In the genomic region with DNA sequence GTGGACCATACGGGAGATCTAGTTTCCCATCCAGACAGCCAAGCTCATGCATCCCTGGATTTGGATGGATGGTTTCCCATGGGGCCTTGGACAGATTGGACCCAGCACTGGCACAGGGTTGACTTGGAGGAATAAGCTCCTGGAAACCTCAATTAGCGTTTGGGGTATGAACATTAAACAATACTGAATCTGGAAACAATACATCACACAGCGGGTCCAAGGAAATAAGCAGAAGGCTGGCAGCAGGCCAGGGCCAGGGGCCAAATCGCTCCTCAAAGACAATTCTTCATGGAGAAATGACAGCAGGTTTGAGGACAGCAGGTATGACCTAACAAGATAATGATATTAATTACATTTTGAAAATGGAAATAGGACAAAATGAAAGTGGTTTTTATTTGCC, we compare ENCODE assay signal across 20 cellular contexts.
DNase-seq lines count a peak whose midpoint lies in the region; ATAC-seq and TF ChIP-seq lines count a peak whose summit lies in the region.
"Had no signal": no experiment of that assay in that cellular context is flagged by ENCODE, and none has a peak within 500 bp of the region (broad histone marks: within the 10 kb centered on the region; RNA-seq: fewer than 3 reads in every experiment).

No MANE protein-coding gene starts in this region.

- no peaks in the 10 kb centered on the region for H3K4me1 ChIP-seq in mammary epithelial cell (ENCODE audit: insufficient read depth, low read length)
- H3K4me1 ChIP-seq: ascending aorta had no signal

- TF ChIP-seq CTCF in MCF 10A (IDR thresholded peaks at IDR 0.05; ENCODE audit: unreplicated experiment) (no peak), mammary epithelial cell (conservative IDR thresholded peaks at IDR 0.05 in 1 of 2, IDR thresholded peaks at IDR 0.05 in 1 of 2; ENCODE audit: extremely low read depth in 1 of 2, insufficient read depth in 1 of 2, low read depth in 1 of 2, low read length in 2 of 2) (no peak)
- no peak for TF ChIP-seq CTCF in CD4-positive, alpha-beta T cell (IDR thresholded peaks at IDR 0.05)

- dilution Hi-C loops in mammary epithelial cell (cut with HindIII; ENCODE audit: low sequenced_read_pairs) = no loop called here

- no peaks in the 10 kb centered on the region for H3K4me1 Mint-ChIP-seq in MCF 10A (ENCODE audit: insufficient read depth, unreplicated experiment)
- no peaks in the 10 kb centered on the region for H3K4me1 Mint-ChIP-seq in CD4-positive, alpha-beta T cell (ENCODE audit: low read depth)
- H3K4me1 Mint-ChIP-seq: activated naive CD4-positive, alpha-beta T cell treated with anti-CD3 and anti-CD28 coated beads, Interleukin-2, amount 50 U/mL, for 24 hours had no signal

- no peaks in the 10 kb centered on the region for H3K27me3 ChIP-seq in mammary epithelial cell (ENCODE audit: insufficient read depth, low read length)
- no peaks in the 10 kb centered on the region for H3K27me3 ChIP-seq in CD4-positive, alpha-beta T cell (ENCODE audit: control insufficient read depth, insufficient read depth, low read length)
- H3K27me3 ChIP-seq: ascending aorta, neutrophil had no signal

- no peaks in the 10 kb centered on the region for H4K20me1 ChIP-seq in mammary epithelial cell (ENCODE audit: insufficient read depth, low read length)

- H3K27ac Mint-ChIP-seq in MCF 10A (ENCODE audit: low read depth, unreplicated experiment) = no peak overlapping the region
- no peak overlapping the region for H3K27ac Mint-ChIP-seq in CD4-positive, alpha-beta T cell
- H3K27ac Mint-ChIP-seq: activated naive CD4-positive, alpha-beta T cell treated with anti-CD3 and anti-CD28 coated beads, Interleukin-2, amount 50 U/mL, for 24 hours; activated T-cell treated with anti-CD3 and anti-CD28 coated beads, Interleukin-2, amount 50 U/mL, for 72 hours had no signal

- no peak overlapping the region for H3K4me3 Mint-ChIP-seq in MCF 10A (ENCODE audit: unreplicated experiment)
- no peak overlapping the region for H3K4me3 Mint-ChIP-seq in CD4-positive, alpha-beta T cell
- H3K4me3 Mint-ChIP-seq: activated naive CD4-positive, alpha-beta T cell treated with anti-CD3 and anti-CD28 coated beads, Interleukin-2, amount 50 U/mL, for 24 hours; activated T-cell treated with anti-CD3 and anti-CD28 coated beads, Interleukin-2, amount 50 U/mL, for 72 hours had no signal

- no peaks in the 10 kb centered on the region for H3K36me3 ChIP-seq in mammary epithelial cell (ENCODE audit: insufficient read depth, low read length)
- H3K36me3 ChIP-seq: ascending aorta, neutrophil had no signal

- no peaks in the 10 kb centered on the region for H3K79me2 ChIP-seq in mammary epithelial cell (ENCODE audit: insufficient read depth, low read length)

- no peak overlapping the region for H3K9ac ChIP-seq in mammary epithelial cell (ENCODE audit: insufficient read depth, low read length)

- H3K27ac ChIP-seq in mammary epithelial cell (ENCODE audit: insufficient read depth, low read depth, low read length) = no peak overlapping the region
- H3K27ac ChIP-seq in CD4-positive, alpha-beta T cell (ENCODE audit: low read depth, low read length) = no peak overlapping the region
- H3K27ac ChIP-seq: ascending aorta, C4-2B, neutrophil had no signal

- POLR2A ChIA-PET in MCF 10A (lab: Yijun Ruan, JAX) = no interaction called here
- POLR2A ChIA-PET in CD4-positive, alpha-beta T cell (lab: Charles Lee) = no interaction called here

- H3K27me3 Mint-ChIP-seq in MCF 10A (ENCODE audit: insufficient read depth, unreplicated experiment) = no peaks in the 10 kb centered on the region
- H3K27me3 Mint-ChIP-seq in CD4-positive, alpha-beta T cell = no peaks in the 10 kb centered on the region
- H3K27me3 Mint-ChIP-seq: activated naive CD4-positive, alpha-beta T cell treated with anti-CD3 and anti-CD28 coated beads, Interleukin-2, amount 50 U/mL, for 24 hours had no signal

- H3K4me3 ChIP-seq in mammary epithelial cell (replicated peaks in 1 of 3; ENCODE audit: insufficient read depth in 1 of 3, low read depth in 2 of 3, low read length in 3 of 3) = no peak overlapping the region
- H3K4me3 ChIP-seq: ascending aorta, K562, lung had no signal

- no peak for ATAC-seq in CD4-positive, alpha-beta T cell (ENCODE audit: poor library complexity)
- no peak for ATAC-seq in GM19328 (IDR thresholded peaks at IDR 0.05; ENCODE audit: unreplicated experiment)
- ATAC-seq: activated T-cell treated with anti-CD3 and anti-CD28 coated beads, Interleukin-2, amount 50 U/mL, for 72 hours; K562 had no signal

- no peaks in the 10 kb centered on the region for H3K9me3 ChIP-seq in mammary epithelial cell (replicated peaks; ENCODE audit: insufficient read depth, low read length)
- H3K9me3 ChIP-seq in CD4-positive, alpha-beta T cell (ENCODE audit: control insufficient read depth, low read length) = no peaks in the 10 kb centered on the region
- H3K9me3 ChIP-seq: ascending aorta, neutrophil had no signal

- CTCF ChIA-PET in MCF 10A (lab: Yijun Ruan, JAX) (interaction anchor here (1.1 to 1.6 kb wide), 2 partner anchors 22 to 277 kb away, joined by 3 to 6 read pairs; no protein-coding TSS in a partner anchor), mammary epithelial cell (lab: Charles Lee; ENCODE audit: low non-redundant PET) (no interaction called here)
- CTCF ChIA-PET in CD4-positive, alpha-beta T cell (lab: Charles Lee) = no interaction called here

- H3K9me3 Mint-ChIP-seq in MCF 10A (ENCODE audit: unreplicated experiment) = no peaks in the 10 kb centered on the region
- H3K9me3 Mint-ChIP-seq in CD4-positive, alpha-beta T cell = peaks cover 4% of the 10 kb centered on the region
- H3K9me3 Mint-ChIP-seq: activated naive CD4-positive, alpha-beta T cell treated with anti-CD3 and anti-CD28 coated beads, Interleukin-2, amount 50 U/mL, for 24 hours had no signal

- WGBS in mammary epithelial cell (ENCODE audit: low coverage, missing lambda C conversion rate) = 48% methylated on average over 4 of the region's 4 CpGs

- DNase-seq in MCF 10A (ENCODE audit: unreplicated experiment) (peak; percentile 29), mammary epithelial cell (no peak), NCI-H1694 (lab: John Stamatoyannopoulos, UW) (peak; percentile 46), NCI-H345 treated with DMSO at 0.1 percent for 48 hours (lab: John Stamatoyannopoulos, UW; ENCODE audit: unreplicated experiment) (peak; percentile 71), cerebellar nuclear complex (lab: John Stamatoyannopoulos, UW) (peak; percentile 97 to 98), RPMI8226 (no peak)
- no peak for DNase-seq in CD4-positive, alpha-beta T cell
- DNase-seq: activated CD4-positive, CD25-positive, alpha-beta regulatory T cell treated with anti-CD3 and anti-CD28 coated beads, Interleukin-2, amount 50 U/mL, for 72 hours; activated T-cell treated with anti-CD3 and anti-CD28 coated beads, Interleukin-2, amount 50 U/mL, for 72 hours; effector CD4-positive, alpha-beta T cell; foreskin melanocyte; small intestine; stimulated activated naive CD4-positive, alpha-beta T cell treated with Interleukin-2 at 50 U/mL for 16 hours had no signal

- in situ Hi-C loops in mammary epithelial cell (cut with MboI; ENCODE audit: low sequenced_read_pairs in 2 of 2) = loop anchor here (25.0 kb wide), 1 partner anchor 987 kb away; no protein-coding TSS in a partner anchor

- intact Hi-C loops in MCF 10A (cut with micrococcal nuclease) (no loop called here), mammary epithelial cell (cut with micrococcal nuclease) (loop anchor here (10.0 kb wide), 1 partner anchor 760 kb away; no protein-coding TSS in a partner anchor)
- intact Hi-C loops in CD4-positive, alpha-beta T cell (cut with DNase I, micrococcal nuclease) = no loop called here

- H3K36me3 Mint-ChIP-seq in MCF 10A (ENCODE audit: insufficient read depth, unreplicated experiment) = no peaks in the 10 kb centered on the region
- H3K36me3 Mint-ChIP-seq in CD4-positive, alpha-beta T cell (ENCODE audit: low read depth) = no peaks in the 10 kb centered on the region
- H3K36me3 Mint-ChIP-seq: activated naive CD4-positive, alpha-beta T cell treated with anti-CD3 and anti-CD28 coated beads, Interleukin-2, amount 50 U/mL, for 24 hours had no signal

- H2AFZ ChIP-seq in mammary epithelial cell (ENCODE audit: low read depth, low read length) = no peak overlapping the region

- no peak overlapping the region for H3K4me2 ChIP-seq in mammary epithelial cell (ENCODE audit: insufficient read depth, low read depth, low read length)

- BruUV-seq in MCF 10A (replicated peaks; lab: Mats Ljungman, UMichigan) (no TSS peak), mammary epithelial cell (replicated peaks; lab: Mats Ljungman, UMichigan) (no TSS peak)

Comparison
In these comparisons a context has a peak if more than half of its experiments do, and no peak if none do; other contexts are left out.
1. DNase-seq: peak in MCF 10A (single experiment), NCI-H1694 (single experiment), NCI-H345 treated with DMSO at 0.1 percent for 48 hours (single experiment) and cerebellar nuclear complex (2 of 2); none in mammary epithelial cell (single experiment), CD4-positive, alpha-beta T cell (0 of 10) and RPMI8226 (single experiment).